21 cellular contexts compared by ENCODE assay signal in genomic region chr7:90701771-90702170, GRCh38.
DNase-seq lines count a peak whose midpoint lies in the region; ATAC-seq and TF ChIP-seq lines count a peak whose summit lies in the region.
"Had no signal": no experiment of that assay in that cellular context is flagged by ENCODE, and none has a peak within 500 bp of the region (broad histone marks: within the 10 kb centered on the region; RNA-seq: fewer than 3 reads in every experiment).

No MANE protein-coding gene starts in this region.

- H3K36me3 ChIP-seq in BLaER1 (no peaks in the 10 kb centered on the region), neural progenitor cell (no peaks in the 10 kb centered on the region)
- H3K36me3 ChIP-seq: lower lobe of right lung had no signal

- no peak overlapping the region for H3K4me3 Mint-ChIP-seq in WTC11
- H3K4me3 Mint-ChIP-seq in neural progenitor cell: no peak overlapping the region
- H3K4me3 Mint-ChIP-seq: effector memory CD8-positive, alpha-beta T cell had no signal

- peaks cover 8% of the 10 kb centered on the region for H3F3A ChIP-seq in neural progenitor cell (ENCODE audit: low read depth)

- H3K4me1 ChIP-seq in BLaER1 (peaks cover 19% of the 10 kb centered on the region), neural progenitor cell (peaks cover 27% of the 10 kb centered on the region)

- 0 out of 2 replicates have a peak overlapping the region, but pooled peaks have one; percentile 72 for H3K4me2 ChIP-seq in BLaER1
- peak overlapping the region; percentile 4 for H3K4me2 ChIP-seq in neural progenitor cell

- H3K4me1 Mint-ChIP-seq in WTC11 (peaks cover 29% of the 10 kb centered on the region), neural progenitor cell (peaks cover 18% of the 10 kb centered on the region)

- H3K27me3 Mint-ChIP-seq in WTC11 (ENCODE audit: low read depth) (no peaks in the 10 kb centered on the region), neural progenitor cell (ENCODE audit: insufficient read depth, low read depth) (no peaks in the 10 kb centered on the region)
- H3K27me3 Mint-ChIP-seq: effector memory CD8-positive, alpha-beta T cell had no signal

- H2AFZ ChIP-seq in neural progenitor cell (replicated peaks): no peak overlapping the region

- DNase-seq in WTC11 (ENCODE audit: low spot score) (peak; percentile 34), left ventricle myocardium superior (no peak), neural progenitor cell (ENCODE audit: low spot score) (peak; percentile 63), NCI-H526 (lab: John Stamatoyannopoulos, UW) (no peak)
- no peak for DNase-seq in stimulated activated naive CD4-positive, alpha-beta T cell treated with Interleukin-2 at 50 U/mL for 16 hours (lab: John Stamatoyannopoulos, UW)
- DNase-seq: activated gamma-delta T cell; anterior cingulate cortex; cerebellar nuclear complex; effector memory CD8-positive, alpha-beta T cell; foreskin fibroblast; lower lobe of right lung; MV-4-11; naive thymus-derived CD8-positive, alpha-beta T cell; NCI-H2029 treated with DMSO at 0.1 percent for 48 hours; NCI-H524; PC-3; stimulated activated naive CD8-positive, alpha-beta T cell treated with anti-CD3 and anti-CD28 coated beads, Interleukin-15, Interleukin-2, amounts not matched to agents 100 U/mL and 50 U/mL, for 24 hours; T-helper 9 cell had no signal

- H3K27me3 ChIP-seq in BLaER1: no peaks in the 10 kb centered on the region
- no peaks in the 10 kb centered on the region for H3K27me3 ChIP-seq in neural progenitor cell

- no peak overlapping the region for H3K9ac ChIP-seq in BLaER1
- no peak overlapping the region for H3K9ac ChIP-seq in neural progenitor cell

- POLR2A ChIA-PET in WTC11 (lab: Charles Lee): interaction anchor here (0.6 to 0.8 kb wide), 2 partner anchors 9 to 13 kb away, joined by 3 read pairs; no protein-coding TSS in a partner anchor

- H3K79me2 ChIP-seq in neural progenitor cell (ENCODE audit: low read depth): peaks cover 26% of the 10 kb centered on the region

- intact Hi-C loops in left ventricle myocardium superior (cut with micrococcal nuclease): no loop called here

- peaks cover 3% of the 10 kb centered on the region for H3K9me3 Mint-ChIP-seq in WTC11
- H3K9me3 Mint-ChIP-seq in neural progenitor cell: no peaks in the 10 kb centered on the region

- CTCF ChIA-PET in WTC11 (lab: Charles Lee): interaction anchor here (0.7 to 1.8 kb wide), 4 partner anchors 9 to 333 kb away, joined by 3 to 8 read pairs (median 4); no protein-coding TSS in a partner anchor

- H3K36me3 Mint-ChIP-seq in WTC11 (peaks cover 3% of the 10 kb centered on the region), neural progenitor cell (peaks cover 2% of the 10 kb centered on the region)
- H3K36me3 Mint-ChIP-seq: naive thymus-derived CD8-positive, alpha-beta T cell had no signal

- H3K27ac Mint-ChIP-seq in WTC11: no peak overlapping the region
- no peak overlapping the region for H3K27ac Mint-ChIP-seq in neural progenitor cell
- H3K27ac Mint-ChIP-seq: effector memory CD8-positive, alpha-beta T cell; naive thymus-derived CD8-positive, alpha-beta T cell had no signal

- peak; percentile 95 for ATAC-seq in WTC11
- ATAC-seq in left ventricle myocardium superior: peak; percentile 46
- ATAC-seq in HG03175 (IDR thresholded peaks at IDR 0.05; ENCODE audit: unreplicated experiment): no peak
- ATAC-seq in GM18498 (IDR thresholded peaks at IDR 0.05; ENCODE audit: unreplicated experiment): no peak
- ATAC-seq: effector memory CD8-positive, alpha-beta T cell; lower lobe of right lung; naive thymus-derived CD8-positive, alpha-beta T cell; PC-3; stimulated activated naive CD8-positive, alpha-beta T cell treated with anti-CD3 and anti-CD28 coated beads, Interleukin-15, Interleukin-2, amounts not matched to agents 100 U/mL and 50 U/mL, for 24 hours had no signal

- H3K27ac ChIP-seq in BLaER1 (no peak overlapping the region), neural progenitor cell (no peak overlapping the region)
- H3K27ac ChIP-seq: lower lobe of right lung had no signal

- H4K20me1 ChIP-seq in BLaER1 (peaks cover 10% of the 10 kb centered on the region; the same call in 1 of the 2 replicates), neural progenitor cell (ENCODE audit: low read depth) (peaks cover 16% of the 10 kb centered on the region)

- H3K4me3 ChIP-seq in BLaER1: no peak overlapping the region
- H3K4me3 ChIP-seq in neural progenitor cell: no peak overlapping the region

- H3K9me3 ChIP-seq in BLaER1 (no peaks in the 10 kb centered on the region), neural progenitor cell (ENCODE audit: low read depth) (no peaks in the 10 kb centered on the region)
- H3K9me3 ChIP-seq: lower lobe of right lung had no signal

- TF ChIP-seq CTCF in WTC11 (IDR thresholded peaks at IDR 0.05) (no peak), neural progenitor cell (IDR thresholded peaks at IDR 0.05) (no peak)

TF ChIP-seq in WTC11, 78 proteins besides CTCF, POLR2A, EP300 and RAD21:
- TF ChIP-seq ZNF423 (CRISPR knock-in tag; IDR thresholded peaks at IDR 0.05): no peak
- TF ChIP-seq, protein P1, sequence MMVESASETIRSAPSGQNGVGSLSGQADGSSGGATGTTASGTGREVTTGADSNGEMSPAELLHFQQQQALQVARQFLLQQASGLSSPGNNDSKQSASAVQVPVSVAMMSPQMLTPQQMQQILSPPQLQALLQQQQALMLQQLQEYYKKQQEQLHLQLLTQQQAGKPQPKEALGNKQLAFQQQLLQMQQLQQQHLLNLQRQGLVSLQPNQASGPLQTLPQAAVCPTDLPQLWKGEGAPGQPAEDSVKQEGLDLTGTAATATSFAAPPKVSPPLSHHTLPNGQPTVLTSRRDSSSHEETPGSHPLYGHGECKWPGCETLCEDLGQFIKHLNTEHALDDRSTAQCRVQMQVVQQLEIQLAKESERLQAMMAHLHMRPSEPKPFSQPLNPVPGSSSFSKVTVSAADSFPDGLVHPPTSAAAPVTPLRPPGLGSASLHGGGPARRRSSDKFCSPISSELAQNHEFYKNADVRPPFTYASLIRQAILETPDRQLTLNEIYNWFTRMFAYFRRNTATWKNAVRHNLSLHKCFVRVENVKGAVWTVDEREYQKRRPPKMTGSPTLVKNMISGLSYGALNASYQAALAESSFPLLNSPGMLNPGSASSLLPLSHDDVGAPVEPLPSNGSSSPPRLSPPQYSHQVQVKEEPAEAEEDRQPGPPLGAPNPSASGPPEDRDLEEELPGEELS (CRISPR knock-in tag; IDR thresholded peaks at IDR 0.05): no peak

Comparison
In these comparisons a context has a peak if more than half of its experiments do, and no peak if none do; other contexts are left out.
1. ATAC-seq: peak in WTC11 (single experiment) and left ventricle myocardium superior (single experiment); none in HG03175 (single experiment) and GM18498 (single experiment).
2. DNase-seq: peak in WTC11 (single experiment) and neural progenitor cell (single experiment); none in left ventricle myocardium superior (single experiment), stimulated activated naive CD4-positive, alpha-beta T cell treated with Interleukin-2 at 50 U/mL for 16 hours (single experiment) and NCI-H526 (0 of 2).